In genomic region chr3:4703054-4703480, GRCh38 we compare ENCODE assay signal across 13 cellular contexts.
DNase-seq lines count a peak whose midpoint lies in the region; ATAC-seq lines count a peak whose summit lies in the region.
"Had no signal": no experiment of that assay in that cellular context is flagged by ENCODE, and none has a peak within 500 bp of the region (broad histone marks: within the 10 kb centered on the region; RNA-seq: fewer than 3 reads in every experiment).

No MANE protein-coding gene starts in this region.

- no peak for DNase-seq in activated naive CD8-positive, alpha-beta T cell treated with anti-CD3 and anti-CD28 coated beads, Interleukin-2, amount 10 ng/mL, durations not matched to agents 7 days and 5 days
- DNase-seq in left cardiac atrium (no peak), pulmonary artery endothelial cell (ENCODE audit: low read depth, low spot score) (peak; percentile 84)
- DNase-seq: C1 segment of cervical spinal cord; NCI-H146; NCI-H446; occipital lobe; OCI-M1; stimulated activated CD4-positive, alpha-beta T cell treated with anti-CD3 and anti-CD28 coated beads, Interleukin-12 subunit alpha, Interleukin-12 subunit beta, amount 100 ng/mL, for 4 hours had no signal

- intact Hi-C loops in left cardiac atrium (cut with DNase I) = no loop called here

- ATAC-seq in activated naive CD8-positive, alpha-beta T cell treated with anti-CD3 and anti-CD28 coated beads, Interleukin-2, amount 10 ng/mL, durations not matched to agents 7 days and 5 days (ENCODE audit: low read depth) = peak; percentile 30
- peak; percentile 76 to 79 for ATAC-seq in left cardiac atrium
- no peak for ATAC-seq in HG03432 (IDR thresholded peaks at IDR 0.05; ENCODE audit: unreplicated experiment)
- ATAC-seq in GM18502 (IDR thresholded peaks at IDR 0.05; ENCODE audit: poor library complexity, unreplicated experiment) = no peak
- no peak for ATAC-seq in GM21786 (IDR thresholded peaks at IDR 0.05; ENCODE audit: unreplicated experiment)

- peak overlapping the region; percentile 89 for H3K27ac Mint-ChIP-seq in T-helper 1 cell treated with Interleukin-12 subunit alpha and Interleukin-12 subunit beta and Interleukin-4 antibody, amounts not matched to agents 30 μg/mL and 1 μg/mL, for 36 hours
- H3K27ac Mint-ChIP-seq in activated naive CD8-positive, alpha-beta T cell treated with anti-CD3 and anti-CD28 coated beads, Interleukin-2, amount 10 ng/mL, durations not matched to agents 7 days and 5 days = peak overlapping the region; percentile 68

- H3K36me3 Mint-ChIP-seq in T-helper 1 cell treated with Interleukin-12 subunit alpha and Interleukin-12 subunit beta and Interleukin-4 antibody, amounts not matched to agents 30 μg/mL and 1 μg/mL, for 36 hours (ENCODE audit: low read depth) = peaks cover 79% of the 10 kb centered on the region
- H3K36me3 Mint-ChIP-seq in activated naive CD8-positive, alpha-beta T cell treated with anti-CD3 and anti-CD28 coated beads, Interleukin-2, amount 10 ng/mL, durations not matched to agents 7 days and 5 days = peaks cover 77% of the 10 kb centered on the region

- peaks cover 18% of the 10 kb centered on the region for H3K9me3 Mint-ChIP-seq in T-helper 1 cell treated with Interleukin-12 subunit alpha and Interleukin-12 subunit beta and Interleukin-4 antibody, amounts not matched to agents 30 μg/mL and 1 μg/mL, for 36 hours
- H3K9me3 Mint-ChIP-seq in activated naive CD8-positive, alpha-beta T cell treated with anti-CD3 and anti-CD28 coated beads, Interleukin-2, amount 10 ng/mL, durations not matched to agents 7 days and 5 days = peaks cover 3% of the 10 kb centered on the region

- H3K4me1 Mint-ChIP-seq in T-helper 1 cell treated with Interleukin-12 subunit alpha and Interleukin-12 subunit beta and Interleukin-4 antibody, amounts not matched to agents 30 μg/mL and 1 μg/mL, for 36 hours (ENCODE audit: low read depth) = peaks cover 41% of the 10 kb centered on the region
- peaks cover 38% of the 10 kb centered on the region for H3K4me1 Mint-ChIP-seq in activated naive CD8-positive, alpha-beta T cell treated with anti-CD3 and anti-CD28 coated beads, Interleukin-2, amount 10 ng/mL, durations not matched to agents 7 days and 5 days

- no peaks in the 10 kb centered on the region for H3K27me3 Mint-ChIP-seq in T-helper 1 cell treated with Interleukin-12 subunit alpha and Interleukin-12 subunit beta and Interleukin-4 antibody, amounts not matched to agents 30 μg/mL and 1 μg/mL, for 36 hours (ENCODE audit: low read depth)
- H3K27me3 Mint-ChIP-seq in activated naive CD8-positive, alpha-beta T cell treated with anti-CD3 and anti-CD28 coated beads, Interleukin-2, amount 10 ng/mL, durations not matched to agents 7 days and 5 days = no peaks in the 10 kb centered on the region

- POLR2A ChIA-PET in activated naive CD8-positive, alpha-beta T cell treated with anti-CD3 and anti-CD28 coated beads, Interleukin-2, amount 10 ng/mL, durations not matched to agents 7 days and 5 days (lab: Charles Lee) = no interaction called here

- peak overlapping the region; percentile 56 for H3K4me3 Mint-ChIP-seq in T-helper 1 cell treated with Interleukin-12 subunit alpha and Interleukin-12 subunit beta and Interleukin-4 antibody, amounts not matched to agents 30 μg/mL and 1 μg/mL, for 36 hours
- H3K4me3 Mint-ChIP-seq in activated naive CD8-positive, alpha-beta T cell treated with anti-CD3 and anti-CD28 coated beads, Interleukin-2, amount 10 ng/mL, durations not matched to agents 7 days and 5 days = peak overlapping the region; percentile 32

Comparison
In these comparisons a context has a peak if more than half of its experiments do, and no peak if none do; other contexts are left out.
1. ATAC-seq: peak in activated naive CD8-positive, alpha-beta T cell treated with anti-CD3 and anti-CD28 coated beads, Interleukin-2, amount 10 ng/mL, durations not matched to agents 7 days and 5 days (single experiment) and left cardiac atrium (2 of 2); none in HG03432 (single experiment), GM18502 (single experiment) and GM21786 (single experiment).